ENCODE assay signal across 2 cellular contexts in the genomic region with DNA sequence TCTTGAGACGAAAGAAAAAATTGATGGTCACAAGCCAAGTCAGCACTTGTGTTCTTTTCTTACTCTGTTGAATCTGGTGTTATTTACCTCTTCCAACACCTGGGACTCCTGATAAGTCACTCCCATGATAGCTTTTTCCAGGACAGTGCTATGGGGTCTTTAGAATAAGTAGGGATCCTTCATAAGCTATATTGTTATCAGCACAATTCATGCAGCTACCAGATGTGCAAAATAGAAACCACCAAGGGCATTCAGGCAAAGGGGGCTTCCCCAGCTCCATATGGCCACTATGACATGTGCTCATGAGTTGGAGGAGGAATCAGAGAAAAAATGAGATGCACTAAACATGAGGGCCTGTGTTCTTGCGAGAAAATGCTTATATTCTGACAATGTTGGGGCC.
TF ChIP-seq lines count a peak whose summit lies in the region.

No MANE protein-coding gene starts in this region.

TF ChIP-seq in GM12878, 131 proteins besides CTCF, POLR2A, EP300 and RAD21:
- TF ChIP-seq YBX1 (IDR thresholded peaks at IDR 0.05) (no peak), JUNB (IDR thresholded peaks at IDR 0.05) (peak; percentile 32; the same call in 1 of the 2 replicates), RUNX3 (IDR thresholded peaks at IDR 0.05; ENCODE audit: low read length) (peak; percentile 69; the same call in 1 of the 2 replicates), STAT1 (conservative IDR thresholded peaks at IDR 0.05) (no peak; the same call in 1 of the 2 replicates), MXI1 (IDR thresholded peaks at IDR 0.05; ENCODE audit: low read depth, low read length) (peak; percentile 87), NR2C2 (IDR thresholded peaks at IDR 0.05; ENCODE audit: borderline replicate concordance, control insufficient read depth, insufficient read length, low read depth) (no peak), BACH1 (IDR thresholded peaks at IDR 0.05; ENCODE audit: borderline replicate concordance) (no peak), WRNIP1 (IDR thresholded peaks at IDR 0.05; ENCODE audit: borderline replicate concordance, low read depth, low read length) (no peak), RAD51 (IDR thresholded peaks at IDR 0.05) (peak; percentile 25; the same call in 1 of the 2 replicates), IKZF2 (IDR thresholded peaks at IDR 0.05) (0 out of 4 replicates have a peak, but pooled peaks have one; percentile 9 to 28), CBFB (IDR thresholded peaks at IDR 0.05; ENCODE audit: low read depth) (no peak), KAT2A (conservative IDR thresholded peaks at IDR 0.05; ENCODE audit: control insufficient read depth, low read depth, low read length) (no peak), YY1 (IDR thresholded peaks at IDR 0.05; ENCODE audit: low read depth, low read length) (0 out of 2 replicates have a peak, but pooled peaks have one; percentile 8), BCL11A (IDR thresholded peaks at IDR 0.05; ENCODE audit: low read depth, low read length) (0 out of 2 replicates have a peak, but pooled peaks have one; percentile 18), BHLHE40 (IDR thresholded peaks at IDR 0.05; ENCODE audit: borderline replicate concordance in 1 of 2, low read depth in 2 of 2, low read length in 1 of 2) (0 out of 4 replicates have a peak, but pooled peaks of 1 of the 2 experiments have one; percentile 3), MTA2 (IDR thresholded peaks at IDR 0.05; ENCODE audit: low read depth) (peak; percentile 28; the same call in 1 of the 2 replicates), CHD1 (IDR thresholded peaks at IDR 0.05; ENCODE audit: low read depth, low read length) (no peak)
- TF ChIP-seq, protein P1, sequence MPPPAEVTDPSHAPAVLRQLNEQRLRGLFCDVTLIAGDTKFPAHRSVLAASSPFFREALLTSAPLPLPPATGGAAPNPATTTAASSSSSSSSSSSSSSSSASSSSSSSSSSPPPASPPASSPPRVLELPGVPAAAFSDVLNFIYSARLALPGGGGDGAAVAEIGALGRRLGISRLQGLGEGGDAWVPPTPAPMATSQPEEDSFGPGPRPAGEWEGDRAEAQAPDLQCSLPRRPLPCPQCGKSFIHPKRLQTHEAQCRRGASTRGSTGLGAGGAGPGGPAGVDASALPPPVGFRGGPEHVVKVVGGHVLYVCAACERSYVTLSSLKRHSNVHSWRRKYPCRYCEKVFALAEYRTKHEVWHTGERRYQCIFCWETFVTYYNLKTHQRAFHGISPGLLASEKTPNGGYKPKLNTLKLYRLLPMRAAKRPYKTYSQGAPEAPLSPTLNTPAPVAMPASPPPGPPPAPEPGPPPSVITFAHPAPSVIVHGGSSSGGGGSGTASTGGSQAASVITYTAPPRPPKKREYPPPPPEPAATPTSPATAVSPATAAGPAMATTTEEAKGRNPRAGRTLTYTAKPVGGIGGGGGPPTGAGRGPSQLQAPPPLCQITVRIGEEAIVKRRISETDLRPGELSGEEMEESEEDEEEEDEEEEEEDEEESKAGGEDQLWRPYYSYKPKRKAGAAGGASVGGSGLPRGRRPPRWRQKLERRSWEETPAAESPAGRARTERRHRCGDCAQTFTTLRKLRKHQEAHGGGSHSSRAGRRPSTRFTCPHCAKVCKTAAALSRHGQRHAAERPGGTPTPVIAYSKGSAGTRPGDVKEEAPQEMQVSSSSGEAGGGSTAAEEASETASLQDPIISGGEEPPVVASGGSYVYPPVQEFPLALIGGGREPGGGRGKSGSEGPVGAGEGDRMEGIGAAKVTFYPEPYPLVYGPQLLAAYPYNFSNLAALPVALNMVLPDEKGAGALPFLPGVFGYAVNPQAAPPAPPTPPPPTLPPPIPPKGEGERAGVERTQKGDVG (CRISPR knock-in tag; IDR thresholded peaks at IDR 0.05), result no peak
- TF ChIP-seq, protein P2, sequence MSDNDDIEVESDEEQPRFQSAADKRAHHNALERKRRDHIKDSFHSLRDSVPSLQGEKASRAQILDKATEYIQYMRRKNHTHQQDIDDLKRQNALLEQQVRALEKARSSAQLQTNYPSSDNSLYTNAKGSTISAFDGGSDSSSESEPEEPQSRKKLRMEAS (IDR thresholded peaks at IDR 0.05; ENCODE audit: low read depth, low read length), result 0 out of 2 replicates have a peak, but pooled peaks have one; percentile 32

TF ChIP-seq in HepG2, 621 proteins besides CTCF, POLR2A, EP300 and RAD21:
- TF ChIP-seq AGO1 (IDR thresholded peaks at IDR 0.05; ENCODE audit: low read depth, low read length, poor library complexity, severe bottlenecking), result no peak
- no peak for TF ChIP-seq SRF (IDR thresholded peaks at IDR 0.05; ENCODE audit: low read depth, low read length)
- TF ChIP-seq RXRB (CRISPR knock-in tag; IDR thresholded peaks at IDR 0.05; ENCODE audit: borderline replicate concordance), result no peak
- TF ChIP-seq, protein P3, sequence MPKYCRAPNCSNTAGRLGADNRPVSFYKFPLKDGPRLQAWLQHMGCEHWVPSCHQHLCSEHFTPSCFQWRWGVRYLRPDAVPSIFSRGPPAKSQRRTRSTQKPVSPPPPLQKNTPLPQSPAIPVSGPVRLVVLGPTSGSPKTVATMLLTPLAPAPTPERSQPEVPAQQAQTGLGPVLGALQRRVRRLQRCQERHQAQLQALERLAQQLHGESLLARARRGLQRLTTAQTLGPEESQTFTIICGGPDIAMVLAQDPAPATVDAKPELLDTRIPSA (CRISPR knock-in tag; IDR thresholded peaks at IDR 0.05; ENCODE audit: borderline replicate concordance), result no peak
- TF ChIP-seq DMAP1 (CRISPR knock-in tag; IDR thresholded peaks at IDR 0.05), result no peak
- TF ChIP-seq, protein P4, sequence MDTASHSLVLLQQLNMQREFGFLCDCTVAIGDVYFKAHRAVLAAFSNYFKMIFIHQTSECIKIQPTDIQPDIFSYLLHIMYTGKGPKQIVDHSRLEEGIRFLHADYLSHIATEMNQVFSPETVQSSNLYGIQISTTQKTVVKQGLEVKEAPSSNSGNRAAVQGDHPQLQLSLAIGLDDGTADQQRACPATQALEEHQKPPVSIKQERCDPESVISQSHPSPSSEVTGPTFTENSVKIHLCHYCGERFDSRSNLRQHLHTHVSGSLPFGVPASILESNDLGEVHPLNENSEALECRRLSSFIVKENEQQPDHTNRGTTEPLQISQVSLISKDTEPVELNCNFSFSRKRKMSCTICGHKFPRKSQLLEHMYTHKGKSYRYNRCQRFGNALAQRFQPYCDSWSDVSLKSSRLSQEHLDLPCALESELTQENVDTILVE (CRISPR knock-in tag; IDR thresholded peaks at IDR 0.05), result no peak
- TF ChIP-seq, protein P5, sequence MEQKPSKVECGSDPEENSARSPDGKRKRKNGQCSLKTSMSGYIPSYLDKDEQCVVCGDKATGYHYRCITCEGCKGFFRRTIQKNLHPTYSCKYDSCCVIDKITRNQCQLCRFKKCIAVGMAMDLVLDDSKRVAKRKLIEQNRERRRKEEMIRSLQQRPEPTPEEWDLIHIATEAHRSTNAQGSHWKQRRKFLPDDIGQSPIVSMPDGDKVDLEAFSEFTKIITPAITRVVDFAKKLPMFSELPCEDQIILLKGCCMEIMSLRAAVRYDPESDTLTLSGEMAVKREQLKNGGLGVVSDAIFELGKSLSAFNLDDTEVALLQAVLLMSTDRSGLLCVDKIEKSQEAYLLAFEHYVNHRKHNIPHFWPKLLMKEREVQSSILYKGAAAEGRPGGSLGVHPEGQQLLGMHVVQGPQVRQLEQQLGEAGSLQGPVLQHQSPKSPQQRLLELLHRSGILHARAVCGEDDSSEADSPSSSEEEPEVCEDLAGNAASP (CRISPR knock-in tag; IDR thresholded peaks at IDR 0.05; ENCODE audit: borderline replicate concordance), result no peak
- no peak for TF ChIP-seq PHB2 (IDR thresholded peaks at IDR 0.05; ENCODE audit: partially characterized antibody)
- TF ChIP-seq ZNF354B (CRISPR knock-in tag; IDR thresholded peaks at IDR 0.05), result no peak
- TF ChIP-seq, protein P6, sequence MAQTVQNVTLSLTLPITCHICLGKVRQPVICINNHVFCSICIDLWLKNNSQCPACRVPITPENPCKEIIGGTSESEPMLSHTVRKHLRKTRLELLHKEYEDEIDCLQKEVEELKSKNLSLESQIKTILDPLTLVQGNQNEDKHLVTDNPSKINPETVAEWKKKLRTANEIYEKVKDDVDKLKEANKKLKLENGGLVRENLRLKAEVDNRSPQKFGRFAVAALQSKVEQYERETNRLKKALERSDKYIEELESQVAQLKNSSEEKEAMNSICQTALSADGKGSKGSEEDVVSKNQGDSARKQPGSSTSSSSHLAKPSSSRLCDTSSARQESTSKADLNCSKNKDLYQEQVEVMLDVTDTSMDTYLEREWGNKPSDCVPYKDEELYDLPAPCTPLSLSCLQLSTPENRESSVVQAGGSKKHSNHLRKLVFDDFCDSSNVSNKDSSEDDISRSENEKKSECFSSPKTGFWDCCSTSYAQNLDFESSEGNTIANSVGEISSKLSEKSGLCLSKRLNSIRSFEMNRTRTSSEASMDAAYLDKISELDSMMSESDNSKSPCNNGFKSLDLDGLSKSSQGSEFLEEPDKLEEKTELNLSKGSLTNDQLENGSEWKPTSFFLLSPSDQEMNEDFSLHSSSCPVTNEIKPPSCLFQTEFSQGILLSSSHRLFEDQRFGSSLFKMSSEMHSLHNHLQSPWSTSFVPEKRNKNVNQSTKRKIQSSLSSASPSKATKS (CRISPR knock-in tag; IDR thresholded peaks at IDR 0.05), result no peak
